Comparison of ENCODE assay signal across 8 cellular contexts in the genomic region with DNA sequence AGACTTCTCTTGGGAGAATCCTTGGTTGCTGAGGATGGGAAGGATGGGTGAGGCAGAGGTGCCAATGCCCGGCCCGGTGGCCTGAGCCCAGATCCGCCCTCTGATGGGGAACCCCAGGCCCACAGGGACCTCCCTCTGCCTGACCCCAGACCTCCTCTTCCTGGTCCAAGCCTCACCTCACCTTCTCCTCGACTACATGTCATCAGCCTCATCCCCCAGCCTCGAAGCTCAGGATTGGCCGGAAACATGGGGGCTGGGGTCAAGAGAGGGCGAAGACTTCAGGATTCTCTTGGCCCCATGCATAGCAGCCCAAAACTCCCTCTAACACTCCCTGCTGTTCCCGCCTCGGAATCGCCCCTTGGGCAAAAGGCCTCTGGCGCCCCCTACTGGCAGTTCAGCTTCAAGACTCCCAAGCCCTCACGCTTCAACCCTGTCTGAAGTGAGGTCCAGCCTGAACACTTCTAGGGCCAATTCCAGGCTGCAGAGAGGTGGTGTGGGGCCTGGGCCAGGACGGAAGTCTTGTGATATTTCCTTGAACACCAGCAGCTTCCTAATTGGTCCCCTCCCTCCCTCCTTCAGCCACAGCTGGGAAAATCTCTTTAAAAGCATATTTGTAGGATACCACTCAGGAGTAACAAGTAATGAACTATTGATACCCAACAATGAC. TPM values are rescaled to one million over a fixed set of nuclear protein-coding genes. Genes with fewer than 3 reads are reported as not detected.
A peak's percentile ranks its signal among the peaks of the same experiment; 100 is the strongest.
DNase-seq lines count a peak whose midpoint lies in the region; ATAC-seq and TF ChIP-seq lines count a peak whose summit lies in the region.

No MANE protein-coding gene starts in this region.

- H3K9ac ChIP-seq in Loucy (ENCODE audit: low read depth, low read length, poor library complexity, severe bottlenecking) (no peak overlapping the region), neural progenitor cell (no peak overlapping the region)

- H3K36me3 ChIP-seq in Loucy (ENCODE audit: insufficient read depth, low read length) (no peaks in the 10 kb centered on the region), neural progenitor cell (no peaks in the 10 kb centered on the region), stomach (no peaks in the 10 kb centered on the region)

- H4K20me1 ChIP-seq in Loucy (ENCODE audit: insufficient read depth, low read length, poor library complexity, severe bottlenecking) = no peaks in the 10 kb centered on the region
- no peaks in the 10 kb centered on the region for H4K20me1 ChIP-seq in neural progenitor cell (ENCODE audit: low read depth)

- no peaks in the 10 kb centered on the region for H3K9me3 Mint-ChIP-seq in neural progenitor cell

- H3K4me3 ChIP-seq in Loucy (ENCODE audit: low read length, poor library complexity, severe bottlenecking) = no peak overlapping the region
- no peak overlapping the region for H3K4me3 ChIP-seq in fibroblast of mammary gland (ENCODE audit: control insufficient read depth, low read depth, low read length)
- no peak overlapping the region for H3K4me3 ChIP-seq in neural progenitor cell
- no peak overlapping the region for H3K4me3 ChIP-seq in stomach

- H3K27ac Mint-ChIP-seq in neural progenitor cell = peak overlapping the region; percentile 80

- TF ChIP-seq EP300 in stomach (IDR thresholded peaks at IDR 0.05) = no peak

- no peak overlapping the region for H2AFZ ChIP-seq in Loucy (ENCODE audit: low read length)
- peak overlapping the region; percentile 85 for H2AFZ ChIP-seq in neural progenitor cell (replicated peaks)

- H3K27me3 Mint-ChIP-seq in neural progenitor cell (ENCODE audit: insufficient read depth, low read depth) = peaks cover 5% of the 10 kb centered on the region

- H3F3A ChIP-seq in Loucy (ENCODE audit: low read depth) = no peaks in the 10 kb centered on the region
- no peaks in the 10 kb centered on the region for H3F3A ChIP-seq in neural progenitor cell (ENCODE audit: low read depth)

- CTCF ChIA-PET in RWPE1 (lab: Yijun Ruan, JAX) = interaction anchor here (0.6 to 3.7 kb wide), 24 partner anchors 9 to 290 kb away, joined by 3 to 58 read pairs (median 4); no protein-coding TSS in a partner anchor

- POLR2A ChIA-PET in RWPE1 (lab: Yijun Ruan, JAX; ENCODE audit: low non-redundant PET) = interaction anchor here (0.8 kb wide), 1 partner anchor 69 kb away, joined by 4 read pairs; no protein-coding TSS in a partner anchor

- H3K79me2 ChIP-seq in Loucy (ENCODE audit: insufficient read depth, low read length) = no peaks in the 10 kb centered on the region
- H3K79me2 ChIP-seq in neural progenitor cell (ENCODE audit: low read depth) = no peaks in the 10 kb centered on the region

- H3K36me3 Mint-ChIP-seq in neural progenitor cell = no peaks in the 10 kb centered on the region

- DNase-seq in GM10266 (ENCODE audit: extremely low spot score) (peak; percentile 87), RWPE1 (ENCODE audit: low spot score) (peak; percentile 79), fibroblast of mammary gland (ENCODE audit: low read depth) (peak; percentile 81), neural progenitor cell (ENCODE audit: low spot score) (peak; percentile 93), stomach (peak; percentile 95)
- peak; percentile 82 to 91 for DNase-seq in activated T-helper 1 cell treated with anti-CD3 and anti-CD28 coated beads, Interleukin-2, amount 50 U/mL, for 16 hours (ENCODE audit: low read depth in 1 of 2, low spot score in 1 of 2)

- H3K27ac ChIP-seq in RWPE1 (peak overlapping the region; percentile 17), neural progenitor cell (no peak overlapping the region), stomach (peak overlapping the region; percentile 12 to 68 (median 55))

- no peak overlapping the region for H3K4me3 Mint-ChIP-seq in neural progenitor cell

- peak; percentile 94 for TF ChIP-seq CTCF in GM10266 (IDR thresholded peaks at IDR 0.05; ENCODE audit: control insufficient read depth, insufficient read depth, low read depth, missing control alignments)
- peak; percentile 98 for TF ChIP-seq CTCF in Loucy (conservative IDR thresholded peaks at IDR 0.05; ENCODE audit: low read length)
- TF ChIP-seq CTCF in RWPE1 (conservative IDR thresholded peaks at IDR 0.05; ENCODE audit: low read depth) = peak; percentile 97
- TF ChIP-seq CTCF in fibroblast of mammary gland (conservative IDR thresholded peaks at IDR 0.05; ENCODE audit: control insufficient read depth, insufficient read depth, low read depth, low read length) = peak; percentile 99
- TF ChIP-seq CTCF in neural progenitor cell (IDR thresholded peaks at IDR 0.05) = peak; percentile 97
- peak in 5 of 7 experiments; percentile 89 to 98 (median 98) for TF ChIP-seq CTCF in stomach (IDR thresholded peaks at IDR 0.05)

- no peaks in the 10 kb centered on the region for H3K9me2 ChIP-seq in Loucy (replicated peaks; ENCODE audit: low read depth, low read length)

- H3K4me2 ChIP-seq in Loucy (ENCODE audit: low read depth, low read length, poor library complexity, severe bottlenecking) (no peak overlapping the region), neural progenitor cell (no peak overlapping the region)

- no peaks in the 10 kb centered on the region for H3K9me3 ChIP-seq in Loucy (ENCODE audit: insufficient read depth, low read depth, low read length)
- no peaks in the 10 kb centered on the region for H3K9me3 ChIP-seq in neural progenitor cell (ENCODE audit: low read depth)
- H3K9me3 ChIP-seq in stomach = no peaks in the 10 kb centered on the region

- peaks cover 13% of the 10 kb centered on the region for H3K4me1 ChIP-seq in Loucy (ENCODE audit: insufficient read depth, low read length, poor library complexity, severe bottlenecking)
- no peaks in the 10 kb centered on the region for H3K4me1 ChIP-seq in neural progenitor cell
- H3K4me1 ChIP-seq in stomach = peaks cover 15 to 37% (median 26%) of the 10 kb centered on the region in 4 donors

- H3K4me1 Mint-ChIP-seq in neural progenitor cell = peaks cover 15% of the 10 kb centered on the region

- intact Hi-C loops in stomach (cut with DNase I; ENCODE audit: low total_unique reads) = loop anchor here (5.0 to 10.0 kb wide), 2 partner anchors 61 to 163 kb away; partner anchors contain the start of gene FMNL1

- ATAC-seq in GM18517 (IDR thresholded peaks at IDR 0.05; ENCODE audit: unreplicated experiment) = no peak

- H3K27me3 ChIP-seq in Loucy (ENCODE audit: insufficient read depth, low read length, poor library complexity, severe bottlenecking) = no peaks in the 10 kb centered on the region
- H3K27me3 ChIP-seq in neural progenitor cell = no peaks in the 10 kb centered on the region
- peaks cover 0 to 12% (median 0%) of the 10 kb centered on the region in 3 donors for H3K27me3 ChIP-seq in stomach

- WGBS in stomach, 5 donors = 4 to 12% (median 8%) methylated on average over 10 to 13 of the region's 13 CpGs

- TF ChIP-seq POLR2A in stomach (IDR thresholded peaks at IDR 0.05) = no peak

RNA-seq across cellular contexts. Expression of gene ARHGAP27, which starts 47.2 kb away (rescaled TPM):
- total RNA-seq in neural progenitor cell (ENCODE audit: low replicate concordance) (1.0 and 3.0 TPM in 2 replicates), stomach (100 to 1,000 TPM in 2 of 5 donors, 10 to 100 TPM in 3; 25.9 to 390 (median 65.3) TPM)
- polyA plus RNA-seq in stomach = 10 to 100 TPM in 2 of 3 donors, 1 to 10 TPM in 1; 7.7 to 45.9 (median 13.0) TPM
